8 cellular contexts compared by ENCODE assay signal in the genomic region with DNA sequence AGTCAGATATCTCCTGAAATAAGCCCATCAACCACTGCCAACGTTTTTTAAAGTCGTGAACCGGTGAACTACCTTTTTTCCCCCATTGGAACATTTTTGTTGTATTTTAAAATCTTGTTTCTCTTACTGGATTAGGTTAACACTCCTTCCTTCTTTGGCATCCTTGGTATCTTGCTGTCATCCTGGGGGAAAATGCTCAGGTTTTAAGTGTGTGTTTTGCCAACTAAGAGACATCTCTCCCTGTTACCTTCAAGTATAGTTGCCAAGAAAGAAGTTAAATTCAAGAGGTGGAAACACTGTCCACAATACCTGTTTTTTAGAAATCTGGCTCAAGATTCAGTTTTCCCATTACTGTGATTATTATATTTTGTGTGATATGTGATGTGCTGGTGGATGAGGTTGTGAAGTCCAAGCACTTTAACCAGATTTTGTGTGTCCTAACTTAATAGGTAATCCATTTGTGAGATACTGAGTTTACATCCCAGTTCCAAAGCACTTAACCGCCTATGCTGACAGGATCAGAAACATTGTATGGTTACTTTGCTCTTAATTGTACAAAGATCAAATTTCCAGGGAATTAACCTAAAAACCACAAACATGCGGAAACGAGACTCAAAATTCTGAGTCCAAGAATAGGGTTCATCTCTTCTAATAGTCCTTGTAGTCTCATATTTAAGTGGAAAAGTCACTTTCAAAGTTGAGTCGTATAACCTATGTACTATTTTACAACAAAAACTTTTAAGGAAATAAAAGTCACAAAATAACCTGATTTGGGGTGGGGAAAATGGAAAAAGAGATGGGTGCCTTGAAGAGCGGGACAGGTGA. TPM values are rescaled to one million over a fixed set of nuclear protein-coding genes. Genes with fewer than 3 reads are reported as not detected.
A peak's percentile ranks its signal among the peaks of the same experiment; 100 is the strongest.
DNase-seq lines count a peak whose midpoint lies in the region; ATAC-seq and TF ChIP-seq lines count a peak whose summit lies in the region.

No MANE protein-coding gene starts in this region.

- DNase-seq in CD14-positive monocyte (ENCODE audit: low spot score) = no peak
- no peak for DNase-seq in NOMO-1 (lab: John Stamatoyannopoulos, UW; ENCODE audit: unreplicated experiment in 2 of 2)
- DNase-seq in kidney glomerular epithelial cell (lab: John Stamatoyannopoulos, UW) = no peak

- H3K27me3 ChIP-seq in Loucy (ENCODE audit: insufficient read depth, low read length, poor library complexity, severe bottlenecking) (peaks cover 4% of the 10 kb centered on the region), neural cell (ENCODE audit: insufficient read depth, low read depth, low read length) (no peaks in the 10 kb centered on the region)

- peaks cover 8% of the 10 kb centered on the region for H3F3A ChIP-seq in Loucy (ENCODE audit: low read depth)
- H3F3A ChIP-seq in neural cell (ENCODE audit: insufficient read depth, low read length, poor library complexity, severe bottlenecking) = no peaks in the 10 kb centered on the region

- no peak for TF ChIP-seq EP300 in neural cell (conservative IDR thresholded peaks at IDR 0.05; ENCODE audit: poor library complexity, severe bottlenecking)

- H3K4me3 Mint-ChIP-seq in CD14-positive monocyte = peak overlapping the region; percentile 95 to 96
- peak overlapping the region; percentile 96 for H3K4me3 Mint-ChIP-seq in dendritic cell treated with granulocyte-macrophage colony-stimulating factor and Interleukin-4, amounts not matched to agents 40 ng/mL and 50 ng/mL, for 4 days

- H3K4me2 ChIP-seq in Loucy (ENCODE audit: low read depth, low read length, poor library complexity, severe bottlenecking) (peak overlapping the region; percentile 85), neural cell (ENCODE audit: low read length) (peak overlapping the region; percentile 92)

- H3K79me2 ChIP-seq in Loucy (ENCODE audit: insufficient read depth, low read length) (peaks cover 42% of the 10 kb centered on the region), neural cell (replicated peaks; ENCODE audit: insufficient read depth, low read length) (peaks cover 18% of the 10 kb centered on the region)

- no peak for TF ChIP-seq RAD21 in neural cell (conservative IDR thresholded peaks at IDR 0.05)

- peak overlapping the region; percentile 99 for H3K27ac ChIP-seq in neural cell (ENCODE audit: low read length)

- H3K27me3 Mint-ChIP-seq in CD14-positive monocyte (ENCODE audit: low read depth in 3 of 3) = peaks cover 0 to 5% (median 0%) of the 10 kb centered on the region in 3 donors
- H3K27me3 Mint-ChIP-seq in dendritic cell treated with granulocyte-macrophage colony-stimulating factor and Interleukin-4, amounts not matched to agents 40 ng/mL and 50 ng/mL, for 4 days = peaks cover 1% of the 10 kb centered on the region

- intact Hi-C loops in CD14-positive monocyte (cut with micrococcal nuclease) = loop anchor here (5.0 to 10.0 kb wide), 3 partner anchors 39 to 71 kb away; no protein-coding TSS in a partner anchor
- intact Hi-C loops in dendritic cell treated with granulocyte-macrophage colony-stimulating factor and Interleukin-4, amounts not matched to agents 40 ng/mL and 50 ng/mL, for 4 days (cut with micrococcal nuclease) = loop anchor here (10.0 kb wide), 1 partner anchor 378 kb away; no protein-coding TSS in a partner anchor

- TF ChIP-seq CTCF in CD14-positive monocyte (IDR thresholded peaks at IDR 0.05) = no peak
- no peak for TF ChIP-seq CTCF in Loucy (conservative IDR thresholded peaks at IDR 0.05; ENCODE audit: low read length)
- no peak for TF ChIP-seq CTCF in neural cell (IDR thresholded peaks at IDR 0.05; ENCODE audit: poor library complexity, severe bottlenecking)

- H3K9ac ChIP-seq in Loucy (ENCODE audit: low read depth, low read length, poor library complexity, severe bottlenecking) = peak overlapping the region; percentile 100
- H3K9ac ChIP-seq in neural cell (ENCODE audit: low read length) = peak overlapping the region; percentile 100

- H3K36me3 Mint-ChIP-seq in CD14-positive monocyte = peaks cover 11% of the 10 kb centered on the region in 2 donors
- H3K36me3 Mint-ChIP-seq in dendritic cell treated with granulocyte-macrophage colony-stimulating factor and Interleukin-4, amounts not matched to agents 40 ng/mL and 50 ng/mL, for 4 days (ENCODE audit: low read depth) = peaks cover 40% of the 10 kb centered on the region

- H4K20me1 ChIP-seq in Loucy (ENCODE audit: insufficient read depth, low read length, poor library complexity, severe bottlenecking) (peaks cover 22% of the 10 kb centered on the region), neural cell (ENCODE audit: insufficient read depth) (no peaks in the 10 kb centered on the region)

- ATAC-seq in HG02763 (IDR thresholded peaks at IDR 0.05; ENCODE audit: unreplicated experiment) = no peak
- ATAC-seq in HG03175 (IDR thresholded peaks at IDR 0.05; ENCODE audit: unreplicated experiment) = no peak

- H3K9me2 ChIP-seq in Loucy (replicated peaks; ENCODE audit: low read depth, low read length) (no peaks in the 10 kb centered on the region), neural cell (ENCODE audit: insufficient read depth, low read length) (no peaks in the 10 kb centered on the region)

- no peaks in the 10 kb centered on the region for H3K9me3 Mint-ChIP-seq in CD14-positive monocyte
- H3K9me3 Mint-ChIP-seq in dendritic cell treated with granulocyte-macrophage colony-stimulating factor and Interleukin-4, amounts not matched to agents 40 ng/mL and 50 ng/mL, for 4 days = no peaks in the 10 kb centered on the region

- peaks cover 33% of the 10 kb centered on the region for H3K4me1 ChIP-seq in Loucy (ENCODE audit: insufficient read depth, low read length, poor library complexity, severe bottlenecking)

- H2AFZ ChIP-seq in Loucy (ENCODE audit: low read length) (no peak overlapping the region), neural cell (ENCODE audit: low read depth, low read length) (peak overlapping the region; percentile 80)

- peak overlapping the region; percentile 92 to 100 (median 98) for H3K27ac Mint-ChIP-seq in CD14-positive monocyte
- H3K27ac Mint-ChIP-seq in dendritic cell treated with granulocyte-macrophage colony-stimulating factor and Interleukin-4, amounts not matched to agents 40 ng/mL and 50 ng/mL, for 4 days = peak overlapping the region; percentile 100

- no peaks in the 10 kb centered on the region for H3K9me3 ChIP-seq in Loucy (ENCODE audit: insufficient read depth, low read depth, low read length)
- no peaks in the 10 kb centered on the region for H3K9me3 ChIP-seq in neural cell (ENCODE audit: low read length)

- H3K4me3 ChIP-seq in Loucy (ENCODE audit: low read length, poor library complexity, severe bottlenecking) = peak overlapping the region; percentile 89
- peak overlapping the region; percentile 93 for H3K4me3 ChIP-seq in neural cell (ENCODE audit: low read length)

- H3K4me1 Mint-ChIP-seq in CD14-positive monocyte = peaks cover 31% of the 10 kb centered on the region
- peaks cover 45% of the 10 kb centered on the region for H3K4me1 Mint-ChIP-seq in dendritic cell treated with granulocyte-macrophage colony-stimulating factor and Interleukin-4, amounts not matched to agents 40 ng/mL and 50 ng/mL, for 4 days (ENCODE audit: low read depth)

- H3K36me3 ChIP-seq in Loucy (ENCODE audit: insufficient read depth, low read length) (0 out of 2 replicates have a peak, but pooled peaks cover 3% of the 10 kb centered on the region), neural cell (ENCODE audit: insufficient read depth, low read length) (no peaks in the 10 kb centered on the region)

TF ChIP-seq in neural cell, 6 proteins besides CTCF, POLR2A, EP300 and RAD21:
- TF ChIP-seq MXI1 (conservative IDR thresholded peaks at IDR 0.05; ENCODE audit: poor library complexity, severe bottlenecking) = no peak
- TF ChIP-seq SMC3 (conservative IDR thresholded peaks at IDR 0.05; ENCODE audit: poor library complexity) = no peak
- TF ChIP-seq POLR2AphosphoS5 (IDR thresholded peaks at IDR 0.05) = no peak
- TF ChIP-seq, protein P1, sequence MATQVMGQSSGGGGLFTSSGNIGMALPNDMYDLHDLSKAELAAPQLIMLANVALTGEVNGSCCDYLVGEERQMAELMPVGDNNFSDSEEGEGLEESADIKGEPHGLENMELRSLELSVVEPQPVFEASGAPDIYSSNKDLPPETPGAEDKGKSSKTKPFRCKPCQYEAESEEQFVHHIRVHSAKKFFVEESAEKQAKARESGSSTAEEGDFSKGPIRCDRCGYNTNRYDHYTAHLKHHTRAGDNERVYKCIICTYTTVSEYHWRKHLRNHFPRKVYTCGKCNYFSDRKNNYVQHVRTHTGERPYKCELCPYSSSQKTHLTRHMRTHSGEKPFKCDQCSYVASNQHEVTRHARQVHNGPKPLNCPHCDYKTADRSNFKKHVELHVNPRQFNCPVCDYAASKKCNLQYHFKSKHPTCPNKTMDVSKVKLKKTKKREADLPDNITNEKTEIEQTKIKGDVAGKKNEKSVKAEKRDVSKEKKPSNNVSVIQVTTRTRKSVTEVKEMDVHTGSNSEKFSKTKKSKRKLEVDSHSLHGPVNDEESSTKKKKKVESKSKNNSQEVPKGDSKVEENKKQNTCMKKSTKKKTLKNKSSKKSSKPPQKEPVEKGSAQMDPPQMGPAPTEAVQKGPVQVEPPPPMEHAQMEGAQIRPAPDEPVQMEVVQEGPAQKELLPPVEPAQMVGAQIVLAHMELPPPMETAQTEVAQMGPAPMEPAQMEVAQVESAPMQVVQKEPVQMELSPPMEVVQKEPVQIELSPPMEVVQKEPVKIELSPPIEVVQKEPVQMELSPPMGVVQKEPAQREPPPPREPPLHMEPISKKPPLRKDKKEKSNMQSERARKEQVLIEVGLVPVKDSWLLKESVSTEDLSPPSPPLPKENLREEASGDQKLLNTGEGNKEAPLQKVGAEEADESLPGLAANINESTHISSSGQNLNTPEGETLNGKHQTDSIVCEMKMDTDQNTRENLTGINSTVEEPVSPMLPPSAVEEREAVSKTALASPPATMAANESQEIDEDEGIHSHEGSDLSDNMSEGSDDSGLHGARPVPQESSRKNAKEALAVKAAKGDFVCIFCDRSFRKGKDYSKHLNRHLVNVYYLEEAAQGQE (IDR thresholded peaks at IDR 0.05; ENCODE audit: borderline replicate concordance) = no peak
- TF ChIP-seq TAF1 (IDR thresholded peaks at IDR 0.05; ENCODE audit: low read depth) = no peak
- TF ChIP-seq EZH2 (IDR thresholded peaks at IDR 0.05; ENCODE audit: borderline replicate concordance, insufficient read depth, low read length, poor library complexity, severe bottlenecking) = no peak

RNA-seq across cellular contexts. Expression of a gene that starts 1.3 kb away (rescaled TPM):
- polyA plus RNA-seq in CD14-positive monocyte = 10 to 100 TPM; 44.8 to 54.2 TPM
- 52.8 and 57.8 TPM in 2 replicates for polyA plus RNA-seq in neural cell
- polyA minus RNA-seq in neural cell = 175 and 180 TPM in 2 replicates
